11 cellular contexts compared by ENCODE assay signal in genomic region chrX:48511561-48511960, GRCh38. TPM values are rescaled to one million over a fixed set of nuclear protein-coding genes. Genes with fewer than 3 reads are reported as not detected.
DNase-seq lines count a peak whose midpoint lies in the region; ATAC-seq, FAIRE-seq and TF ChIP-seq lines count a peak whose summit lies in the region.
"Had no signal": no experiment of that assay in that cellular context is flagged by ENCODE, and none has a peak within 500 bp of the region (broad histone marks: within the 10 kb centered on the region; RNA-seq: fewer than 3 reads in every experiment).

No MANE protein-coding gene starts in this region.

- TF ChIP-seq RAD21 in HepG2 (CRISPR knock-in tag; IDR thresholded peaks at IDR 0.05) = no peak

- H3K36me3 ChIP-seq in HepG2 (replicated peaks in 1 of 2; ENCODE audit: control insufficient read depth in 1 of 2, insufficient read depth in 2 of 2, low read length in 2 of 2) = no peaks in the 10 kb centered on the region

- WGBS in H9 (ENCODE audit: extremely low coverage, insufficient read length, low lambda C conversion rate) = no CpG with 5 or more reads among the region's 4 CpGs
- 50% methylated on average over 1 of the region's 4 CpGs for WGBS in HepG2 (ENCODE audit: low lambda C conversion rate)

- H3K9ac ChIP-seq in H9 (ENCODE audit: extremely low read depth, insufficient read length, low read length) = no peak overlapping the region
- H3K9ac ChIP-seq in HepG2 (ENCODE audit: insufficient read depth, low read depth, low read length) = no peak overlapping the region

- CTCF ChIA-PET in HepG2 (lab: Yijun Ruan, JAX; ENCODE audit: low intra/inter-chr PET ratio, low total read pairs) = interaction anchor here (1.8 kb wide), 1 partner anchor 429 kb away, joined by 6 read pairs; no protein-coding TSS in a partner anchor

- H3K23me2 ChIP-seq in H9 (ENCODE audit: insufficient read length, low read depth, low read length, poor library complexity, severe bottlenecking) = peaks cover 5% of the 10 kb centered on the region

- no peak overlapping the region for H3K27ac ChIP-seq in H9 (ENCODE audit: insufficient read length, low read depth, low read length)
- no peak overlapping the region for H3K27ac ChIP-seq in HepG2 (ENCODE audit: extremely low read length, insufficient read depth, low read length)
- H3K27ac ChIP-seq: skin epidermis had no signal

- ATAC-seq in HepG2 (peak; percentile 61), GM18858 (IDR thresholded peaks at IDR 0.05; ENCODE audit: unreplicated experiment) (no peak), natural killer cell (no peak)

- no peak overlapping the region for H2BK15ac ChIP-seq in H9 (ENCODE audit: low read depth, low read length)

- TF ChIP-seq EP300 in HepG2 (IDR thresholded peaks at IDR 0.05; ENCODE audit: low read depth in 2 of 2, low read length in 2 of 2) (no peak), HepG2 (CRISPR knock-in tag; IDR thresholded peaks at IDR 0.05; ENCODE audit: borderline replicate concordance) (no peak)

- H4K5ac ChIP-seq in H9 (ENCODE audit: insufficient read length, low read depth, low read length) = no peak overlapping the region

- H4K8ac ChIP-seq in H9 (replicated peaks; ENCODE audit: insufficient read length, low read depth, low read length) = no peak overlapping the region

- H3K36me3 Mint-ChIP-seq in H9 (ENCODE audit: insufficient read depth in 1 of 3, low read depth in 3 of 3) = peaks cover 16 to 29% (median 28%) of the 10 kb centered on the region in 3 experiments; a peak in 6 of 7 replicates
- peaks cover 20% of the 10 kb centered on the region for H3K36me3 Mint-ChIP-seq in activated T-helper 2 cell treated with anti-CD3 and anti-CD28 coated beads, Interferon-gamma antibody, Interleukin-2, Interleukin-4, amounts not matched to agents 10 μg/mL and 5 μg/mL and 100 μg/mL, durations not matched to agents 14 hours and 24 hours and 36 hours (ENCODE audit: low read depth)
- no peaks in the 10 kb centered on the region for H3K36me3 Mint-ChIP-seq in natural killer cell

- H3K4me1 Mint-ChIP-seq in H9 (peaks cover 3 to 8% of the 10 kb centered on the region in 2 experiments; a peak in 3 of 4 replicates), natural killer cell (peaks cover 7 to 31% of the 10 kb centered on the region in 2 donors)
- H3K4me1 Mint-ChIP-seq in activated T-helper 2 cell treated with anti-CD3 and anti-CD28 coated beads, Interferon-gamma antibody, Interleukin-2, Interleukin-4, amounts not matched to agents 10 μg/mL and 5 μg/mL and 100 μg/mL, durations not matched to agents 14 hours and 24 hours and 36 hours (ENCODE audit: low read depth) = peaks cover 26% of the 10 kb centered on the region

- H2BK20ac ChIP-seq in H9 (ENCODE audit: low read depth, low read length, poor library complexity, severe bottlenecking) = no peak overlapping the region

- H3K4me1 ChIP-seq in H9 (ENCODE audit: insufficient read depth, low read length) = no peaks in the 10 kb centered on the region
- no peaks in the 10 kb centered on the region for H3K4me1 ChIP-seq in HepG2 (ENCODE audit: insufficient read depth, low read length)

- H3T11ph ChIP-seq in H9 (ENCODE audit: low read length) = no peak overlapping the region

- no peak overlapping the region for H2BK5ac ChIP-seq in H9 (ENCODE audit: insufficient read length, low read length)

- DNase-seq in D341Med (ENCODE audit: low spot score) = peak; percentile 46
- no peak for DNase-seq in H9
- no peak for DNase-seq in activated T-helper 2 cell treated with anti-CD3 and anti-CD28 coated beads, Interferon-gamma antibody, Interleukin-2, Interleukin-4, amounts not matched to agents 10 μg/mL and 5 μg/mL and 100 μg/mL, durations not matched to agents 14 hours and 24 hours and 36 hours (ENCODE audit: low spot score)
- no peak for DNase-seq in HepG2 (ENCODE audit: low spot score)
- DNase-seq in natural killer cell = no peak
- DNase-seq in globus pallidus (ENCODE audit: low spot score) = no peak
- DNase-seq in AG08396 (ENCODE audit: low spot score) = no peak
- DNase-seq: anterior cingulate cortex, NCI-H345 had no signal

- H3K4me3 ChIP-seq in HepG2 (replicated peaks in 1 of 3; ENCODE audit: insufficient read depth in 1 of 3, low read depth in 2 of 3, low read length in 3 of 3) = no peak overlapping the region
- H3K4me3 ChIP-seq: skin epidermis had no signal

- H3K9me3 ChIP-seq in H9 (ENCODE audit: control insufficient read depth, low read depth, low read length) (peaks cover 36% of the 10 kb centered on the region), HepG2 (ENCODE audit: low read length) (no peaks in the 10 kb centered on the region)

- H3K27me3 Mint-ChIP-seq in H9 (ENCODE audit: low read depth) = peaks cover 4% of the 10 kb centered on the region
- no peaks in the 10 kb centered on the region for H3K27me3 Mint-ChIP-seq in activated T-helper 2 cell treated with anti-CD3 and anti-CD28 coated beads, Interferon-gamma antibody, Interleukin-2, Interleukin-4, amounts not matched to agents 10 μg/mL and 5 μg/mL and 100 μg/mL, durations not matched to agents 14 hours and 24 hours and 36 hours (ENCODE audit: low read depth)
- H3K27me3 Mint-ChIP-seq in natural killer cell (ENCODE audit: low read depth in 2 of 2) = no peaks in the 10 kb centered on the region

- no peaks in the 10 kb centered on the region for H4K20me1 ChIP-seq in H9 (ENCODE audit: control insufficient read depth, insufficient read depth, insufficient read length)
- no peaks in the 10 kb centered on the region for H4K20me1 ChIP-seq in HepG2 (ENCODE audit: insufficient read depth, low read length)

- in situ Hi-C loops in HepG2 (cut with HindIII; ENCODE audit: extremely low pct_ligation_motif_present, low pct_unique_long_range_greater_than_20kb) = no loop called here

- no peak overlapping the region for H2BK120ac ChIP-seq in H9 (ENCODE audit: low read depth, low read length, poor library complexity, severe bottlenecking)

- H3K9me3 Mint-ChIP-seq in H9 (peaks cover 66 to 80% of the 10 kb centered on the region in 2 experiments), natural killer cell (no peaks in the 10 kb centered on the region)
- no peaks in the 10 kb centered on the region for H3K9me3 Mint-ChIP-seq in activated T-helper 2 cell treated with anti-CD3 and anti-CD28 coated beads, Interferon-gamma antibody, Interleukin-2, Interleukin-4, amounts not matched to agents 10 μg/mL and 5 μg/mL and 100 μg/mL, durations not matched to agents 14 hours and 24 hours and 36 hours

- H3K27ac Mint-ChIP-seq in H9 (no peak overlapping the region), natural killer cell (peak overlapping the region in 1 of 2 donors; percentile 39)
- H3K27ac Mint-ChIP-seq in activated T-helper 2 cell treated with anti-CD3 and anti-CD28 coated beads, Interferon-gamma antibody, Interleukin-2, Interleukin-4, amounts not matched to agents 10 μg/mL and 5 μg/mL and 100 μg/mL, durations not matched to agents 14 hours and 24 hours and 36 hours = no peak overlapping the region

- H3K56ac ChIP-seq in H9 (ENCODE audit: insufficient read length, low read depth, low read length) = no peak overlapping the region

- TF ChIP-seq POLR2A in HepG2 (IDR thresholded peaks at IDR 0.05; ENCODE audit: insufficient read depth in 1 of 2, low read depth in 2 of 2, low read length in 2 of 2) = no peak

- no peak overlapping the region for H3K14ac ChIP-seq in H9 (ENCODE audit: insufficient read depth, low read length)

- H3K4ac ChIP-seq in H9 (ENCODE audit: low read depth, low read length) = no peak overlapping the region

- H3K4me3 Mint-ChIP-seq in H9 (no peak overlapping the region), natural killer cell (no peak overlapping the region)
- H3K4me3 Mint-ChIP-seq in activated T-helper 2 cell treated with anti-CD3 and anti-CD28 coated beads, Interferon-gamma antibody, Interleukin-2, Interleukin-4, amounts not matched to agents 10 μg/mL and 5 μg/mL and 100 μg/mL, durations not matched to agents 14 hours and 24 hours and 36 hours (ENCODE audit: low read depth) = peak overlapping the region; percentile 3

- H3K23ac ChIP-seq in H9 (ENCODE audit: insufficient read length, low read depth, low read length) = no peak overlapping the region

- POLR2A ChIA-PET in HepG2 (lab: Yijun Ruan, JAX) = no interaction called here

- H3K27me3 ChIP-seq in H9 (ENCODE audit: insufficient read depth, low read length) = no peaks in the 10 kb centered on the region
- H3K27me3 ChIP-seq in HepG2 (ENCODE audit: control insufficient read depth in 1 of 2, insufficient read depth in 2 of 2, low read length in 2 of 2) = no peaks in the 10 kb centered on the region

- H3K4me2 ChIP-seq in H9 (ENCODE audit: insufficient read depth, insufficient read length, low read length) (no peak overlapping the region), HepG2 (ENCODE audit: low read depth, low read length) (no peak overlapping the region)

- no peaks in the 10 kb centered on the region for H3K79me1 ChIP-seq in H9 (ENCODE audit: insufficient read depth, low read depth, low read length, poor library complexity, severe bottlenecking)

- H2AK5ac ChIP-seq in H9 (ENCODE audit: insufficient read length, low read length) = no peak overlapping the region

- peak; percentile 85 for FAIRE-seq in HepG2 (lab: Jason Lieb, UNC)

- no TSS peak for BruUV-seq in HepG2 (replicated peaks; lab: Mats Ljungman, UMichigan)

- intact Hi-C loops in activated T-helper 2 cell treated with anti-CD3 and anti-CD28 coated beads, Interferon-gamma antibody, Interleukin-2, Interleukin-4, amounts not matched to agents 10 μg/mL and 5 μg/mL and 100 μg/mL, durations not matched to agents 14 hours and 24 hours and 36 hours (cut with micrococcal nuclease) = no loop called here
- intact Hi-C loops in HepG2 (cut with micrococcal nuclease; ENCODE audit: unreplicated experiment) (no loop called here), natural killer cell (cut with micrococcal nuclease) (no loop called here)

- H2AFZ ChIP-seq in H9 (ENCODE audit: low read length) (no peak overlapping the region), HepG2 (ENCODE audit: low read length) (no peak overlapping the region)

- no peaks in the 10 kb centered on the region for H3K79me2 ChIP-seq in H9 (ENCODE audit: insufficient read depth, low read length)
- no peaks in the 10 kb centered on the region for H3K79me2 ChIP-seq in HepG2 (ENCODE audit: insufficient read depth, low read length)

- TF ChIP-seq CTCF in H9 (conservative IDR thresholded peaks at IDR 0.05) (peak; percentile 47; the same call in 2 of the 3 replicates), HepG2 (CRISPR knock-in tag; IDR thresholded peaks at IDR 0.05) (peak; percentile 53), natural killer cell (IDR thresholded peaks at IDR 0.05) (no peak)

- no peak overlapping the region for H3K18ac ChIP-seq in H9 (ENCODE audit: insufficient read length, low read depth, low read length)

- no peak overlapping the region for H4K91ac ChIP-seq in H9 (ENCODE audit: insufficient read length, low read depth, low read length)

- no peak overlapping the region for H2BK12ac ChIP-seq in H9 (ENCODE audit: insufficient read length, low read depth, low read length)

RNA-seq across cellular contexts. Expression of gene PORCN, which starts 2.8 kb away (rescaled TPM):
- total RNA-seq in H9 (2021) (12.6 and 13.2 TPM in 2 replicates), HepG2 (2016; rRNA removed; fragmentation: Illumina TruSeq; extraction: Trizol) (2.6 and 3.9 TPM in 2 replicates), natural killer cell (10 to 100 TPM; 29.6 to 33.1 (median 31.1) TPM)
- 16.5 and 17.7 TPM in 2 replicates for total RNA-seq in activated T-helper 2 cell treated with anti-CD3 and anti-CD28 coated beads, Interferon-gamma antibody, Interleukin-2, Interleukin-4, amounts not matched to agents 10 μg/mL and 5 μg/mL and 100 μg/mL, durations not matched to agents 14 hours and 24 hours and 36 hours
- 2.7 and 3.7 TPM in 2 replicates for total RNA-seq in HepG2 (2016; cell fraction: cytosol; rRNA removed; fragmentation: Illumina TruSeq; extraction: Trizol; ENCODE audit: low read depth)
- total RNA-seq in HepG2 (2016; cell fraction: insoluble cytoplasmic fraction; rRNA removed; fragmentation: Illumina TruSeq; extraction: Trizol) = 1.7 and 3.0 TPM in 2 replicates
- total RNA-seq in HepG2 (2016; cell fraction: membrane; rRNA removed; fragmentation: Illumina TruSeq; extraction: Trizol) = 4.4 and 5.2 TPM in 2 replicates
- 1.9 and 2.5 TPM in 2 replicates for total RNA-seq in HepG2 (2016; cell fraction: nucleus; rRNA removed; fragmentation: Illumina TruSeq; extraction: Trizol)
- 5.8 and 6.0 TPM in 2 replicates for polyA plus RNA-seq in HepG2 (2011; rRNA removed)
- polyA plus RNA-seq in HepG2 (2011; cell fraction: cytosol; rRNA removed) = 4.1 and 6.5 TPM in 2 replicates
- 19.8 and 20.1 TPM in 2 replicates for polyA plus RNA-seq in HepG2 (2011; cell fraction: nucleus; rRNA removed)
- 2.3 and 3.6 TPM in 2 replicates for polyA plus RNA-seq in HepG2 (2012)
- 3.8 and 3.9 TPM in 2 replicates for polyA plus RNA-seq in HepG2 (2016; cell fraction: cytosol; fragmentation: Illumina TruSeq; extraction: Trizol; ENCODE audit: low read depth)
- polyA plus RNA-seq in HepG2 (2016; cell fraction: insoluble cytoplasmic fraction; fragmentation: Illumina TruSeq; extraction: Trizol; ENCODE audit: low read depth) = 2.5 and 3.3 TPM in 2 replicates
- 4.6 and 5.1 TPM in 2 replicates for polyA plus RNA-seq in HepG2 (2016; cell fraction: membrane; fragmentation: Illumina TruSeq; extraction: Trizol; ENCODE audit: low read depth)
- 5.0 and 5.7 TPM in 2 replicates for polyA plus RNA-seq in HepG2 (2016; cell fraction: nucleus; fragmentation: Illumina TruSeq; extraction: Trizol; ENCODE audit: insufficient read depth, low read depth)
- polyA minus RNA-seq in HepG2 (2011; rRNA and poly(A)+ RNA removed; ENCODE audit: low replicate concordance) = 16.7 and 23.7 TPM in 2 replicates
- 1.7 and 2.0 TPM in 2 replicates for polyA minus RNA-seq in HepG2 (2011; cell fraction: cytosol; rRNA and poly(A)+ RNA removed)
- polyA minus RNA-seq in HepG2 (2011; cell fraction: nucleus; rRNA and poly(A)+ RNA removed) = 4.2 and 5.1 TPM in 2 replicates

RNA-seq across cellular contexts. Expression of gene EBP, which starts 10.0 kb away (rescaled TPM):
- total RNA-seq in H9 (2021) = 117 and 124 TPM in 2 replicates
- 209 and 212 TPM in 2 replicates for total RNA-seq in activated T-helper 2 cell treated with anti-CD3 and anti-CD28 coated beads, Interferon-gamma antibody, Interleukin-2, Interleukin-4, amounts not matched to agents 10 μg/mL and 5 μg/mL and 100 μg/mL, durations not matched to agents 14 hours and 24 hours and 36 hours
- total RNA-seq in HepG2 (2016; rRNA removed; fragmentation: Illumina TruSeq; extraction: Trizol) = 162 and 260 TPM in 2 replicates
- 147 and 171 TPM in 2 replicates for total RNA-seq in HepG2 (2016; cell fraction: cytosol; rRNA removed; fragmentation: Illumina TruSeq; extraction: Trizol; ENCODE audit: low read depth)
- total RNA-seq in HepG2 (2016; cell fraction: insoluble cytoplasmic fraction; rRNA removed; fragmentation: Illumina TruSeq; extraction: Trizol) = 146 and 274 TPM in 2 replicates
- 149 and 167 TPM in 2 replicates for total RNA-seq in HepG2 (2016; cell fraction: membrane; rRNA removed; fragmentation: Illumina TruSeq; extraction: Trizol)
- 182 and 206 TPM in 2 replicates for total RNA-seq in HepG2 (2016; cell fraction: nucleus; rRNA removed; fragmentation: Illumina TruSeq; extraction: Trizol)
- polyA plus RNA-seq in HepG2 (2011; rRNA removed) = 106 and 162 TPM in 2 replicates
- polyA plus RNA-seq in HepG2 (2011; cell fraction: cytosol; rRNA removed) = 168 and 176 TPM in 2 replicates
- 94.7 and 111 TPM in 2 replicates for polyA plus RNA-seq in HepG2 (2011; cell fraction: nucleus; rRNA removed)
- 122 and 141 TPM in 2 replicates for polyA plus RNA-seq in HepG2 (2012)
- 138 and 157 TPM in 2 replicates for polyA plus RNA-seq in HepG2 (2016; cell fraction: cytosol; fragmentation: Illumina TruSeq; extraction: Trizol; ENCODE audit: low read depth)
- 129 and 142 TPM in 2 replicates for polyA plus RNA-seq in HepG2 (2016; cell fraction: insoluble cytoplasmic fraction; fragmentation: Illumina TruSeq; extraction: Trizol; ENCODE audit: low read depth)
- 117 and 128 TPM in 2 replicates for polyA plus RNA-seq in HepG2 (2016; cell fraction: membrane; fragmentation: Illumina TruSeq; extraction: Trizol; ENCODE audit: low read depth)
- 318 and 347 TPM in 2 replicates for polyA plus RNA-seq in HepG2 (2016; cell fraction: nucleus; fragmentation: Illumina TruSeq; extraction: Trizol; ENCODE audit: insufficient read depth, low read depth)
- polyA minus RNA-seq in HepG2 (2011; rRNA and poly(A)+ RNA removed; ENCODE audit: low replicate concordance) = 268 and 948 TPM in 2 replicates
- 59.2 and 70.4 TPM in 2 replicates for polyA minus RNA-seq in HepG2 (2011; cell fraction: cytosol; rRNA and poly(A)+ RNA removed)
- 25.6 and 30.3 TPM in 2 replicates for polyA minus RNA-seq in HepG2 (2011; cell fraction: nucleus; rRNA and poly(A)+ RNA removed)
- 100 to 1,000 TPM in 1 of 3 donors, 10 to 100 TPM in 2; 91.6 to 115 (median 97.6) TPM for total RNA-seq in natural killer cell

RNA-seq across cellular contexts. Expression of gene TBC1D25, which starts 28.0 kb away (rescaled TPM):
- 9.6 and 10.2 TPM in 2 replicates for total RNA-seq in H9 (2021)
- 16.0 and 18.3 TPM in 2 replicates for total RNA-seq in activated T-helper 2 cell treated with anti-CD3 and anti-CD28 coated beads, Interferon-gamma antibody, Interleukin-2, Interleukin-4, amounts not matched to agents 10 μg/mL and 5 μg/mL and 100 μg/mL, durations not matched to agents 14 hours and 24 hours and 36 hours
- 3.2 and 3.5 TPM in 2 replicates for total RNA-seq in HepG2 (2016; rRNA removed; fragmentation: Illumina TruSeq; extraction: Trizol)
- 1.0 and 1.1 TPM in 2 replicates for total RNA-seq in HepG2 (2016; cell fraction: cytosol; rRNA removed; fragmentation: Illumina TruSeq; extraction: Trizol; ENCODE audit: low read depth)
- 3.4 and 3.6 TPM in 2 replicates for total RNA-seq in HepG2 (2016; cell fraction: insoluble cytoplasmic fraction; rRNA removed; fragmentation: Illumina TruSeq; extraction: Trizol)
- total RNA-seq in HepG2 (2016; cell fraction: membrane; rRNA removed; fragmentation: Illumina TruSeq; extraction: Trizol) = 5.5 and 6.0 TPM in 2 replicates
- 2.8 and 3.4 TPM in 2 replicates for total RNA-seq in HepG2 (2016; cell fraction: nucleus; rRNA removed; fragmentation: Illumina TruSeq; extraction: Trizol)
- polyA plus RNA-seq in HepG2 (2011; rRNA removed) = 4.7 and 6.0 TPM in 2 replicates
- 4.6 TPM in 2 replicates for polyA plus RNA-seq in HepG2 (2011; cell fraction: cytosol; rRNA removed)
- 16.8 and 21.5 TPM in 2 replicates for polyA plus RNA-seq in HepG2 (2011; cell fraction: nucleus; rRNA removed)
- 4.8 and 7.9 TPM in 2 replicates for polyA plus RNA-seq in HepG2 (2012)
- 2.1 and 2.3 TPM in 2 replicates for polyA plus RNA-seq in HepG2 (2016; cell fraction: cytosol; fragmentation: Illumina TruSeq; extraction: Trizol; ENCODE audit: low read depth)
- 4.0 and 6.3 TPM in 2 replicates for polyA plus RNA-seq in HepG2 (2016; cell fraction: insoluble cytoplasmic fraction; fragmentation: Illumina TruSeq; extraction: Trizol; ENCODE audit: low read depth)
- polyA plus RNA-seq in HepG2 (2016; cell fraction: membrane; fragmentation: Illumina TruSeq; extraction: Trizol; ENCODE audit: low read depth) = 4.8 and 5.4 TPM in 2 replicates
- 11.5 and 15.0 TPM in 2 replicates for polyA plus RNA-seq in HepG2 (2016; cell fraction: nucleus; fragmentation: Illumina TruSeq; extraction: Trizol; ENCODE audit: insufficient read depth, low read depth)
- 10.9 and 19.7 TPM in 2 replicates for polyA minus RNA-seq in HepG2 (2011; rRNA and poly(A)+ RNA removed; ENCODE audit: low replicate concordance)
- polyA minus RNA-seq in HepG2 (2011; cell fraction: cytosol; rRNA and poly(A)+ RNA removed) = 5.1 and 5.5 TPM in 2 replicates
- 7.9 and 9.4 TPM in 2 replicates for polyA minus RNA-seq in HepG2 (2011; cell fraction: nucleus; rRNA and poly(A)+ RNA removed)
- total RNA-seq in natural killer cell = 10 to 100 TPM; 34.9 to 41.8 (median 36.1) TPM

RNA-seq across cellular contexts. Expression of gene FTSJ1, which starts 35.6 kb away (rescaled TPM):
- total RNA-seq in H9 (2021) = 49.4 and 52.8 TPM in 2 replicates
- total RNA-seq in activated T-helper 2 cell treated with anti-CD3 and anti-CD28 coated beads, Interferon-gamma antibody, Interleukin-2, Interleukin-4, amounts not matched to agents 10 μg/mL and 5 μg/mL and 100 μg/mL, durations not matched to agents 14 hours and 24 hours and 36 hours = 84.6 and 89.8 TPM in 2 replicates
- 37.9 and 40.1 TPM in 2 replicates for total RNA-seq in HepG2 (2016; rRNA removed; fragmentation: Illumina TruSeq; extraction: Trizol)
- 14.5 and 21.0 TPM in 2 replicates for total RNA-seq in HepG2 (2016; cell fraction: cytosol; rRNA removed; fragmentation: Illumina TruSeq; extraction: Trizol; ENCODE audit: low read depth)
- total RNA-seq in HepG2 (2016; cell fraction: insoluble cytoplasmic fraction; rRNA removed; fragmentation: Illumina TruSeq; extraction: Trizol) = 38.2 and 38.5 TPM in 2 replicates
- 28.7 and 33.6 TPM in 2 replicates for total RNA-seq in HepG2 (2016; cell fraction: membrane; rRNA removed; fragmentation: Illumina TruSeq; extraction: Trizol)
- total RNA-seq in HepG2 (2016; cell fraction: nucleus; rRNA removed; fragmentation: Illumina TruSeq; extraction: Trizol) = 21.1 and 25.4 TPM in 2 replicates
- polyA plus RNA-seq in HepG2 (2011; rRNA removed) = 29.2 and 30.3 TPM in 2 replicates
- 21.3 and 28.2 TPM in 2 replicates for polyA plus RNA-seq in HepG2 (2011; cell fraction: cytosol; rRNA removed)
- 49.1 and 64.2 TPM in 2 replicates for polyA plus RNA-seq in HepG2 (2011; cell fraction: nucleus; rRNA removed)
- polyA plus RNA-seq in HepG2 (2012) = 19.2 and 29.3 TPM in 2 replicates
- 16.8 and 24.9 TPM in 2 replicates for polyA plus RNA-seq in HepG2 (2016; cell fraction: cytosol; fragmentation: Illumina TruSeq; extraction: Trizol; ENCODE audit: low read depth)
- polyA plus RNA-seq in HepG2 (2016; cell fraction: insoluble cytoplasmic fraction; fragmentation: Illumina TruSeq; extraction: Trizol; ENCODE audit: low read depth) = 45.2 and 50.6 TPM in 2 replicates
- polyA plus RNA-seq in HepG2 (2016; cell fraction: membrane; fragmentation: Illumina TruSeq; extraction: Trizol; ENCODE audit: low read depth) = 26.8 and 36.1 TPM in 2 replicates
- 56.7 and 58.6 TPM in 2 replicates for polyA plus RNA-seq in HepG2 (2016; cell fraction: nucleus; fragmentation: Illumina TruSeq; extraction: Trizol; ENCODE audit: insufficient read depth, low read depth)
- 31.0 and 108 TPM in 2 replicates for polyA minus RNA-seq in HepG2 (2011; rRNA and poly(A)+ RNA removed; ENCODE audit: low replicate concordance)
- 9.3 and 14.7 TPM in 2 replicates for polyA minus RNA-seq in HepG2 (2011; cell fraction: cytosol; rRNA and poly(A)+ RNA removed)
- polyA minus RNA-seq in HepG2 (2011; cell fraction: nucleus; rRNA and poly(A)+ RNA removed) = 14.7 and 15.6 TPM in 2 replicates
- 10 to 100 TPM; 62.4 to 75.3 (median 67.3) TPM for total RNA-seq in natural killer cell

RNA-seq across cellular contexts. Expression of gene SLC38A5, which starts 41.5 kb away (rescaled TPM):
- total RNA-seq in H9 (2021) (25.1 and 28.3 TPM in 2 replicates), HepG2 (2016; rRNA removed; fragmentation: Illumina TruSeq; extraction: Trizol) (22.3 and 46.1 TPM in 2 replicates), natural killer cell (10 to 100 TPM; 20.3 to 25.1 (median 24.7) TPM)
- total RNA-seq in activated T-helper 2 cell treated with anti-CD3 and anti-CD28 coated beads, Interferon-gamma antibody, Interleukin-2, Interleukin-4, amounts not matched to agents 10 μg/mL and 5 μg/mL and 100 μg/mL, durations not matched to agents 14 hours and 24 hours and 36 hours = 146 and 147 TPM in 2 replicates
- total RNA-seq in HepG2 (2016; cell fraction: cytosol; rRNA removed; fragmentation: Illumina TruSeq; extraction: Trizol; ENCODE audit: low read depth) = 13.5 and 14.5 TPM in 2 replicates
- total RNA-seq in HepG2 (2016; cell fraction: insoluble cytoplasmic fraction; rRNA removed; fragmentation: Illumina TruSeq; extraction: Trizol) = 20.3 and 48.1 TPM in 2 replicates
- 23.8 and 29.3 TPM in 2 replicates for total RNA-seq in HepG2 (2016; cell fraction: membrane; rRNA removed; fragmentation: Illumina TruSeq; extraction: Trizol)
- 40.9 and 48.7 TPM in 2 replicates for total RNA-seq in HepG2 (2016; cell fraction: nucleus; rRNA removed; fragmentation: Illumina TruSeq; extraction: Trizol)
- polyA plus RNA-seq in HepG2 (2011; rRNA removed) = 73.4 and 90.9 TPM in 2 replicates
- 75.4 and 104 TPM in 2 replicates for polyA plus RNA-seq in HepG2 (2011; cell fraction: cytosol; rRNA removed)
- 312 and 314 TPM in 2 replicates for polyA plus RNA-seq in HepG2 (2011; cell fraction: nucleus; rRNA removed)
- polyA plus RNA-seq in HepG2 (2012) = 32.8 and 75.3 TPM in 2 replicates
- polyA plus RNA-seq in HepG2 (2016; cell fraction: cytosol; fragmentation: Illumina TruSeq; extraction: Trizol; ENCODE audit: low read depth) = 16.0 and 18.8 TPM in 2 replicates
- 22.1 and 26.8 TPM in 2 replicates for polyA plus RNA-seq in HepG2 (2016; cell fraction: insoluble cytoplasmic fraction; fragmentation: Illumina TruSeq; extraction: Trizol; ENCODE audit: low read depth)
- 22.3 and 26.2 TPM in 2 replicates for polyA plus RNA-seq in HepG2 (2016; cell fraction: membrane; fragmentation: Illumina TruSeq; extraction: Trizol; ENCODE audit: low read depth)
- polyA plus RNA-seq in HepG2 (2016; cell fraction: nucleus; fragmentation: Illumina TruSeq; extraction: Trizol; ENCODE audit: insufficient read depth, low read depth) = 112 and 114 TPM in 2 replicates
- polyA minus RNA-seq in HepG2 (2011; rRNA and poly(A)+ RNA removed; ENCODE audit: low replicate concordance) = 224 and 1,094 TPM in 2 replicates
- polyA minus RNA-seq in HepG2 (2011; cell fraction: cytosol; rRNA and poly(A)+ RNA removed) = 41.8 and 53.3 TPM in 2 replicates
- 19.8 and 22.1 TPM in 2 replicates for polyA minus RNA-seq in HepG2 (2011; cell fraction: nucleus; rRNA and poly(A)+ RNA removed)
